Comparison of ENCODE assay signal across 2 cellular contexts in genomic region chr5:10261065-10261464, GRCh38.
A peak's percentile ranks its signal among the peaks of the same experiment; 100 is the strongest.
TF ChIP-seq lines count a peak whose summit lies in the region.

No MANE protein-coding gene starts in this region.

TF ChIP-seq in K562, 482 proteins besides CTCF, POLR2A, EP300 and RAD21:
- TF ChIP-seq VEZF1 (CRISPR knock-in tag; IDR thresholded peaks at IDR 0.05): no peak
- TF ChIP-seq ZNF316 (IDR thresholded peaks at IDR 0.05): no peak
- TF ChIP-seq RBFOX2 (IDR thresholded peaks at IDR 0.05; ENCODE audit: low read depth, low read length): peak; percentile 54

TF ChIP-seq in HepG2, 621 proteins besides CTCF, POLR2A, EP300 and RAD21:
- TF ChIP-seq RBM22 (optimal IDR thresholded peaks at IDR 0.05; ENCODE audit: low read length): peak; percentile 34
- no peak for TF ChIP-seq HMGA1 (CRISPR knock-in tag; conservative IDR thresholded peaks at IDR 0.05)
- TF ChIP-seq RBFOX2 (IDR thresholded peaks at IDR 0.05; ENCODE audit: low read depth, low read length): 0 out of 2 replicates have a peak, but pooled peaks have one; percentile 28
- TF ChIP-seq ZNF672 (CRISPR knock-in tag; IDR thresholded peaks at IDR 0.05): no peak
